Comparison of ENCODE assay signal across 8 cellular contexts in the genomic region with DNA sequence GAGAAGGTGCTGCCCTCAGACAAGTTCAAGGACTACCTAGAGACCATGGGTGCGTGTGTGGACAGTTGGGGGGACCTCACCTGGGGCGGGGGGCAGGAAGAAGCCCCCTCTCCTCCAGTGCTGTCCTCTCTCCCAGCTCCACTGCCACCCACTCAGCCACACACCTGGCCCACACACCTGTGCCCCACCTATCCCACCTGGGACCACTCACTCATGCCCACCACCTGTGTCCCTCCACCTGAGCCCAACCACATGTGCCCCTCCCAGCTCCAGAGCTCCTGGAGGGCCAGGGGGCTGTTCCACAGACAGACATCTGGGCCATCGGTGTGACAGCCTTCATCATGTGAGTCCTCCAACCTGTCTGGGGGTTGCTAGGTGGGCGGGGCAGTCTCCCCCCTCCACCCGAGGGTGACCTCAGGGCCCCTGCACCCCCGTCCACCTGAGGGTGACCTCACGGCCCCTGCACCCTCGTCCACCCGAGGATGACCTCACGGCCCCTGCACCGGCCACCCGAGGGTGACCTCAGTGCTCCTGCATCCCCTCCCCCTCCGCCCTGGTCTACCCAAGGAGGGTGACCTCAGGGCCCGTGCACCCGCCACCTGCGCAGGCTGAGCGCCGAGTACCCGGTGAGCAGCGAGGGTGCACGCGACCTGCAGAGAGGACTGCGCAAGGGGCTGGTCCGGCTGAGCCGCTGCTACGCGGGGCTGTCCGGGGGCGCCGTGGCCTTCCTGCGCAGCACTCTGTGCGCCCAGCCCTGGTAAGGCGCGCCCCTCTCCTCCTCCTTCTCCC. TPM values are rescaled to one million over a fixed set of nuclear protein-coding genes. Genes with fewer than 3 reads are reported as not detected.
A peak's percentile ranks its signal among the peaks of the same experiment; 100 is the strongest.
DNase-seq lines count a peak whose midpoint lies in the region; ATAC-seq lines count a peak whose summit lies in the region.

No MANE protein-coding gene starts in this region.

- H3K4me1 ChIP-seq in BLaER1: peaks cover 13% of the 10 kb centered on the region
- H3K4me1 ChIP-seq in effector memory CD4-positive, alpha-beta T cell (ENCODE audit: control insufficient read depth, insufficient read depth, low read length, poor library complexity, severe bottlenecking): peaks cover 12% of the 10 kb centered on the region
- H3K4me1 ChIP-seq in naive thymus-derived CD4-positive, alpha-beta T cell (ENCODE audit: control insufficient read depth in 2 of 2, insufficient read depth in 2 of 2, low read length in 2 of 2): no peaks in the 10 kb centered on the region

- ATAC-seq in naive thymus-derived CD4-positive, alpha-beta T cell: peak; percentile 28
- no peak for ATAC-seq in GM18870 (IDR thresholded peaks at IDR 0.05; ENCODE audit: unreplicated experiment)
- ATAC-seq in HG03045 (IDR thresholded peaks at IDR 0.05; ENCODE audit: unreplicated experiment): no peak
- ATAC-seq in HG03565 (IDR thresholded peaks at IDR 0.05; ENCODE audit: unreplicated experiment): no peak

- H3K9me3 ChIP-seq in BLaER1: no peaks in the 10 kb centered on the region
- H3K9me3 ChIP-seq in effector memory CD4-positive, alpha-beta T cell (ENCODE audit: control insufficient read depth, low read length): no peaks in the 10 kb centered on the region
- H3K9me3 ChIP-seq in naive thymus-derived CD4-positive, alpha-beta T cell (ENCODE audit: control insufficient read depth in 2 of 3, low read length in 3 of 3): no peaks in the 10 kb centered on the region

- POLR2A ChIA-PET in naive thymus-derived CD4-positive, alpha-beta T cell (lab: Charles Lee): no interaction called here

- peak; percentile 9 for DNase-seq in NCI-H774 (lab: John Stamatoyannopoulos, UW)
- no peak for DNase-seq in effector memory CD4-positive, alpha-beta T cell
- DNase-seq in naive thymus-derived CD4-positive, alpha-beta T cell: peak in 4 of 9 donors; percentile 8 to 31 (median 12)
- no peak for DNase-seq in NCI-H2029 (lab: John Stamatoyannopoulos, UW)

- H3K4me2 ChIP-seq in BLaER1: peak overlapping the region; percentile 88

- H3K27me3 ChIP-seq in BLaER1: peaks cover 29% of the 10 kb centered on the region
- no peaks in the 10 kb centered on the region for H3K27me3 ChIP-seq in effector memory CD4-positive, alpha-beta T cell (replicated peaks; ENCODE audit: control insufficient read depth, insufficient read depth, low read length, poor library complexity, severe bottlenecking)
- H3K27me3 ChIP-seq in naive thymus-derived CD4-positive, alpha-beta T cell (ENCODE audit: control insufficient read depth in 2 of 2, insufficient read depth in 2 of 2, low read length in 2 of 2): peaks cover 0 to 4% of the 10 kb centered on the region in 2 donors

- H4K20me1 ChIP-seq in BLaER1: peaks cover 18% of the 10 kb centered on the region

- no peaks in the 10 kb centered on the region for H3K36me3 ChIP-seq in BLaER1
- H3K36me3 ChIP-seq in effector memory CD4-positive, alpha-beta T cell (ENCODE audit: control insufficient read depth, insufficient read depth, low read length): no peaks in the 10 kb centered on the region
- peaks cover 0 to 7% (median 0%) of the 10 kb centered on the region in 3 experiments for H3K36me3 ChIP-seq in naive thymus-derived CD4-positive, alpha-beta T cell (ENCODE audit: control insufficient read depth in 2 of 3, insufficient read depth in 3 of 3, low read length in 3 of 3)

- peak overlapping the region; percentile 67; the same call in 1 of the 2 replicates for H3K4me3 ChIP-seq in BLaER1
- peak overlapping the region; percentile 37 for H3K4me3 ChIP-seq in effector memory CD4-positive, alpha-beta T cell (ENCODE audit: insufficient read depth, low read depth, low read length, poor library complexity, severe bottlenecking)
- H3K4me3 ChIP-seq in naive thymus-derived CD4-positive, alpha-beta T cell (ENCODE audit: low read length): no peak overlapping the region

- H3K4me3 Mint-ChIP-seq in naive thymus-derived CD4-positive, alpha-beta T cell: peak overlapping the region in 8 of 10 donors; percentile 29 to 86 (median 63)

- H3K27me3 Mint-ChIP-seq in naive thymus-derived CD4-positive, alpha-beta T cell: peaks cover 0 to 38% (median 9%) of the 10 kb centered on the region in 5 donors

- intact Hi-C loops in naive thymus-derived CD4-positive, alpha-beta T cell (cut with micrococcal nuclease): loop anchor here (1.0 to 5.0 kb wide), 9 partner anchors 38 to 247 kb away; a partner anchor contains a TSS

- peak overlapping the region in 1 of 9 donors; percentile 48 for H3K27ac Mint-ChIP-seq in naive thymus-derived CD4-positive, alpha-beta T cell

- H3K36me3 Mint-ChIP-seq in naive thymus-derived CD4-positive, alpha-beta T cell: peaks cover 0 to 4% (median 0%) of the 10 kb centered on the region in 5 donors

- CTCF ChIA-PET in naive thymus-derived CD4-positive, alpha-beta T cell (lab: Charles Lee): no interaction called here

- peaks cover 6 to 18% (median 8%) of the 10 kb centered on the region in 7 donors for H3K4me1 Mint-ChIP-seq in naive thymus-derived CD4-positive, alpha-beta T cell

- no peak overlapping the region for H3K9ac ChIP-seq in BLaER1

- no peak overlapping the region for H3K27ac ChIP-seq in BLaER1
- no peak overlapping the region for H3K27ac ChIP-seq in effector memory CD4-positive, alpha-beta T cell (ENCODE audit: insufficient read depth, low read length, poor library complexity, severe bottlenecking)
- no peak overlapping the region for H3K27ac ChIP-seq in naive thymus-derived CD4-positive, alpha-beta T cell (ENCODE audit: low read depth, low read length)

- H3K9me3 Mint-ChIP-seq in naive thymus-derived CD4-positive, alpha-beta T cell: no peaks in the 10 kb centered on the region

RNA-seq across cellular contexts. Expression of a gene that starts 28.8 kb away (rescaled TPM):
- 10 to 100 TPM; 36.0 to 64.9 (median 48.2) TPM for total RNA-seq in naive thymus-derived CD4-positive, alpha-beta T cell
- 10 to 100 TPM; 11.8 to 22.4 TPM for polyA plus RNA-seq in naive thymus-derived CD4-positive, alpha-beta T cell

RNA-seq across cellular contexts. Expression of a gene that starts 38.8 kb away (rescaled TPM):
- total RNA-seq in naive thymus-derived CD4-positive, alpha-beta T cell: 1 to 10 TPM in 3 of 5 experiments, under 1 TPM in 2; 0.92 to 2.5 (median 1.8) TPM
- polyA plus RNA-seq in naive thymus-derived CD4-positive, alpha-beta T cell: under 1 TPM; 0.18 to 0.44 TPM
